Comparison of ENCODE assay signal across 12 cellular contexts in genomic region chr6:159117031-159117430, GRCh38. TPM values are rescaled to one million over a fixed set of nuclear protein-coding genes. Genes with fewer than 3 reads are reported as not detected.
DNase-seq lines count a peak whose midpoint lies in the region; ATAC-seq and TF ChIP-seq lines count a peak whose summit lies in the region.
"Had no signal": no experiment of that assay in that cellular context is flagged by ENCODE, and none has a peak within 500 bp of the region (broad histone marks: within the 10 kb centered on the region; RNA-seq: fewer than 3 reads in every experiment).

No MANE protein-coding gene starts in this region.

- no peak overlapping the region for H3K4me3 ChIP-seq in MG63
- no peak overlapping the region for H3K4me3 ChIP-seq in left lung

- ATAC-seq in left lung (peak; percentile 24), HG02870 (IDR thresholded peaks at IDR 0.05; ENCODE audit: unreplicated experiment) (no peak), GM18517 (IDR thresholded peaks at IDR 0.05; ENCODE audit: unreplicated experiment) (no peak), HG03457 (IDR thresholded peaks at IDR 0.05; ENCODE audit: unreplicated experiment) (no peak)

- intact Hi-C loops in left lung (cut with DNase I) = no loop called here

- H3K9me3 ChIP-seq in MG63 = no peaks in the 10 kb centered on the region
- H3K9me3 ChIP-seq in left lung = no peaks in the 10 kb centered on the region

- H3K4me1 ChIP-seq in left lung = peaks cover 0 to 42% of the 10 kb centered on the region in 2 donors

- TF ChIP-seq CTCF in left lung (IDR thresholded peaks at IDR 0.05) = no peak

- DNase-seq in AG20443 (ENCODE audit: low spot score) (peak; percentile 79), MG63 (peak; percentile 70), caudate nucleus (lab: John Stamatoyannopoulos, UW) (peak in 1 of 61 donors; percentile 74), left lung (no peak), NCI-H128 (lab: John Stamatoyannopoulos, UW; ENCODE audit: unreplicated experiment) (no peak)
- DNase-seq: activated T-cell treated with anti-CD3 and anti-CD28 coated beads, Interleukin-2, amount 50 U/mL, for 1 hour; AML-193; NCI-H2227 treated with DMSO at 0.1 percent for 48 hours had no signal

- no peaks in the 10 kb centered on the region for H3K36me3 ChIP-seq in MG63
- H3K36me3 ChIP-seq in left lung = no peaks in the 10 kb centered on the region

- H3K27me3 ChIP-seq in MG63 = no peaks in the 10 kb centered on the region
- H3K27me3 ChIP-seq in left lung = no peaks in the 10 kb centered on the region

- H3K27ac ChIP-seq in caudate nucleus (ENCODE audit: low read depth, low read length) (peak overlapping the region; percentile 52), left lung (peak overlapping the region; percentile 66 to 68)

RNA-seq across cellular contexts. Expression of gene FNDC1, which starts 52.2 kb away (rescaled TPM):
- total RNA-seq in MG63 (2014; rRNA removed; shearing (Covaris generic); ENCODE audit: low replicate concordance) = 0.05 TPM in 1 of 2 replicates, not detected in the other
- total RNA-seq in left lung = 1 to 10 TPM in 1 of 2 donors, under 1 TPM in 1; 0.68 to 5.4 TPM
- total RNA-seq: T-helper 2 cell treated with Interferon-gamma antibody and Interleukin-4, amounts not matched to agents 100 ng/mL and 5 ng/mL, for 36 hours had no signal

Comparison
In these comparisons a context has a peak if more than half of its experiments do, and no peak if none do; other contexts are left out.
1. DNase-seq: peak in AG20443 (single experiment) and MG63 (single experiment); none in left lung (0 of 2) and NCI-H128 (single experiment).